In genomic region chr11:77047007-77047927, GRCh38 we compare ENCODE assay signal across 8 cellular contexts. TPM values are rescaled to one million over a fixed set of nuclear protein-coding genes. Genes with fewer than 3 reads are reported as not detected.
DNase-seq lines count a peak whose midpoint lies in the region; ATAC-seq and TF ChIP-seq lines count a peak whose summit lies in the region.

No MANE protein-coding gene starts in this region.

- H3K4me2 ChIP-seq in PC-3 (ENCODE audit: low read length): peak overlapping the region; percentile 95

- peak overlapping the region; percentile 60 for H3K4me3 Mint-ChIP-seq in natural killer cell treated with Interleukin-12 subunit alpha and Interleukin-12 subunit beta and Interleukin-15 and Interleukin-18, amount 100 ng/mL, for 72 hours

- H4K20me1 ChIP-seq in PC-3 (ENCODE audit: low read length): no peaks in the 10 kb centered on the region

- no peaks in the 10 kb centered on the region for H3K27me3 ChIP-seq in PC-3 (ENCODE audit: low read length)

- TF ChIP-seq CTCF in PC-3 (conservative IDR thresholded peaks at IDR 0.05; ENCODE audit: low read depth, low read length) (peak; percentile 76), fibroblast of pulmonary artery (IDR thresholded peaks at IDR 0.05; ENCODE audit: low read length, missing control alignments) (peak; percentile 64)

- H3F3A ChIP-seq in PC-3 (ENCODE audit: low read length, unreplicated experiment): no peaks in the 10 kb centered on the region

- no peaks in the 10 kb centered on the region for H3K79me2 ChIP-seq in PC-3 (ENCODE audit: low read length)

- H3K9me3 Mint-ChIP-seq in natural killer cell treated with Interleukin-12 subunit alpha and Interleukin-12 subunit beta and Interleukin-15 and Interleukin-18, amount 100 ng/mL, for 72 hours: no peaks in the 10 kb centered on the region

- no peaks in the 10 kb centered on the region for H3K9me2 ChIP-seq in PC-3 (replicated peaks; ENCODE audit: low read length)

- H3K36me3 ChIP-seq in PC-3 (ENCODE audit: low read depth, low read length): no peaks in the 10 kb centered on the region

- ATAC-seq in GM21529 (IDR thresholded peaks at IDR 0.05; ENCODE audit: unreplicated experiment) (peak; percentile 82), PC-3 (peak; percentile 82)
- ATAC-seq in natural killer cell treated with Interleukin-12 subunit alpha and Interleukin-12 subunit beta and Interleukin-15 and Interleukin-18, amount 100 ng/mL, for 72 hours: peak; percentile 90 to 95

- H3K4me3 ChIP-seq in PC-3 (ENCODE audit: low read length) (peak overlapping the region; percentile 71), fibroblast of pulmonary artery (replicated peaks; ENCODE audit: low read depth, low read length) (peak overlapping the region; percentile 52)

- H3K27ac ChIP-seq in PC-3 (ENCODE audit: low read length): no peak overlapping the region

- H3K4me1 Mint-ChIP-seq in natural killer cell treated with Interleukin-12 subunit alpha and Interleukin-12 subunit beta and Interleukin-15 and Interleukin-18, amount 100 ng/mL, for 72 hours (ENCODE audit: low read depth in 2 of 2): peaks cover 9 to 17% of the 10 kb centered on the region in 2 donors

- in situ Hi-C loops in KBM-7 (cut with MboI; ENCODE audit: low pct_unique_long_range_greater_than_20kb, low sequenced_read_pairs): no loop called here

- H3K27ac Mint-ChIP-seq in natural killer cell treated with Interleukin-12 subunit alpha and Interleukin-12 subunit beta and Interleukin-15 and Interleukin-18, amount 100 ng/mL, for 72 hours: peak overlapping the region; percentile 45 to 74

- peak overlapping the region; percentile 83 for H2AFZ ChIP-seq in PC-3 (ENCODE audit: low read length)

- H3K4me1 ChIP-seq in PC-3 (ENCODE audit: insufficient read depth, low read length): peaks cover 16% of the 10 kb centered on the region; the same call in 1 of the 2 replicates

- H3K36me3 Mint-ChIP-seq in natural killer cell treated with Interleukin-12 subunit alpha and Interleukin-12 subunit beta and Interleukin-15 and Interleukin-18, amount 100 ng/mL, for 72 hours: no peaks in the 10 kb centered on the region

- intact Hi-C loops in PC-3 (cut with micrococcal nuclease): loop anchor here (1.0 to 2.0 kb wide), 8 partner anchors 14 to 312 kb away; no protein-coding TSS in a partner anchor

- peaks cover 19 to 26% of the 10 kb centered on the region in 2 donors for H3K27me3 Mint-ChIP-seq in natural killer cell treated with Interleukin-12 subunit alpha and Interleukin-12 subunit beta and Interleukin-15 and Interleukin-18, amount 100 ng/mL, for 72 hours

- CTCF ChIA-PET in PC-3 (lab: Charles Lee): interaction anchor here (0.5 to 2.8 kb wide), 27 partner anchors 15 to 1328 kb away, joined by 3 to 137 read pairs (median 5); partner anchors contain the start of gene CAPN5

- POLR2A ChIA-PET in PC-3 (lab: Charles Lee; ENCODE audit: unreplicated experiment): interaction anchor here (0.6 to 0.7 kb wide), 4 partner anchors 43 to 541 kb away, joined by 4 to 9 read pairs (median 7); no protein-coding TSS in a partner anchor

- BruUV-seq in PC-3 (replicated peaks; lab: Mats Ljungman, UMichigan): no TSS peak

- no peaks in the 10 kb centered on the region for H3K9me3 ChIP-seq in PC-3 (ENCODE audit: low read length)

- H3K9ac ChIP-seq in PC-3 (ENCODE audit: low read length): peak overlapping the region; percentile 27; the same call in 1 of the 2 replicates

- DNase-seq in DMS53 (lab: John Stamatoyannopoulos, UW): peak; percentile 100
- peak; percentile 99 for DNase-seq in KBM-7
- DNase-seq in PC-3: peak; percentile 99
- DNase-seq in activated T-helper 1 cell treated with Interleukin-2 at 50 U/mL for 16 hours (ENCODE audit: low read depth): peak; percentile 56
- peak; percentile 96 for DNase-seq in fibroblast of pulmonary artery (ENCODE audit: low read depth)
- DNase-seq in natural killer cell treated with Interleukin-12 subunit alpha and Interleukin-12 subunit beta and Interleukin-15 and Interleukin-18, amount 100 ng/mL, for 72 hours (ENCODE audit: low spot score): peak; percentile 88
- DNase-seq in stromal cell of bone marrow (ENCODE audit: low read depth): peak; percentile 85

RNA-seq across cellular contexts. Expression of gene B3GNT6, which starts 13.1 kb away (rescaled TPM):
- 0.04 TPM in 1 of 2 replicates, not detected in the other for total RNA-seq in PC-3 (2014; rRNA removed)
- not detected for total RNA-seq in natural killer cell treated with Interleukin-12 subunit alpha and Interleukin-12 subunit beta and Interleukin-15 and Interleukin-18, amount 100 ng/mL, for 72 hours

RNA-seq across cellular contexts. Expression of gene CAPN5, which starts 19.5 kb away (rescaled TPM):
- 6.3 and 7.7 TPM in 2 replicates for total RNA-seq in PC-3 (2014; rRNA removed)
- total RNA-seq in natural killer cell treated with Interleukin-12 subunit alpha and Interleukin-12 subunit beta and Interleukin-15 and Interleukin-18, amount 100 ng/mL, for 72 hours: 1 to 10 TPM; 2.5 to 2.7 TPM

RNA-seq across cellular contexts. Expression of gene OMP, which starts 55.4 kb away (rescaled TPM):
- total RNA-seq in PC-3 (2014; rRNA removed): not detected in 2 replicates
- total RNA-seq in natural killer cell treated with Interleukin-12 subunit alpha and Interleukin-12 subunit beta and Interleukin-15 and Interleukin-18, amount 100 ng/mL, for 72 hours: not detected
